29 cellular contexts compared by ENCODE assay signal in the genomic region with DNA sequence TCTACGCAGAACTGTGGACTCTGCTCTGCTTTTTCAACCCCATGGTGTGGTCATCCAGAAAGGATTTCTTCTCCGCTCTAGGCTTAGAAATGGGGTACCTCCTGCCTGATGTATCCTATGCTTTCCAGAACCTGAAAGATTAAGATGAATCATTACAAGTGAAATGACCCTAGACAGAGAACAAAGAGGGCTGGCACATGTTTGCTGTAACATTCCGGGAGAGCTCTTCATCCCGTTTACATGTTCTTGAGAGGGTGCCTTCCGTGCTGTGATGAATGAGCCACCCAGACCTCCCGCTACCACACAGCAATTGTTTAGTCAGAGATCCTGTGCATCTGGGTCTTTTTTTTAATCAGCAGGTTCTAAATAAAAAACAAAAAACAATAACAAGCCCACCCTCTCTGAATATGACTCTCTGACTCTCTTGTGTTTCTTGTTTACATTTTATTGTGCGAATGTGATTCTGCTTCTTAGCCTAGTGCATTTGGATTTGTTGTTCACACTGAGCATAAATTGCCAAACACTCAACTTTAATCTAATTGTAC.
DNase-seq lines count a peak whose midpoint lies in the region; ATAC-seq, FAIRE-seq and TF ChIP-seq lines count a peak whose summit lies in the region.
"Had no signal": no experiment of that assay in that cellular context is flagged by ENCODE, and none has a peak within 500 bp of the region (broad histone marks: within the 10 kb centered on the region; RNA-seq: fewer than 3 reads in every experiment).

No MANE protein-coding gene starts in this region.

- H3K4me3 ChIP-seq in A549 (no peak overlapping the region), K562 (no peak overlapping the region), kidney (ENCODE audit: low read length in 2 of 2) (no peak overlapping the region), transverse colon (no peak overlapping the region)
- H3K4me3 ChIP-seq: adrenal gland, dorsolateral prefrontal cortex, HAP-1, right atrium auricular region, stomach, tibial nerve had no signal

- H3K4me1 ChIP-seq in A549 (peaks cover 56% of the 10 kb centered on the region), K562 (replicated peaks in 1 of 2; ENCODE audit: control insufficient read depth in 2 of 2, insufficient read depth in 2 of 2, low read length in 2 of 2) (no peaks in the 10 kb centered on the region), kidney (ENCODE audit: control insufficient read depth in 1 of 2, insufficient read depth in 1 of 2, low read depth in 1 of 2, low read length in 2 of 2) (peaks cover 25 to 50% of the 10 kb centered on the region in 2 donors), transverse colon (peaks cover 0 to 5% (median 0%) of the 10 kb centered on the region in 4 donors)
- H3K4me1 ChIP-seq: HAP-1 had no signal

- no TSS peak for BruUV-seq in K562 (replicated peaks; lab: Mats Ljungman, UMichigan)

- H3K27me3 ChIP-seq in K562 (ENCODE audit: control insufficient read depth in 2 of 2, insufficient read depth in 2 of 2, low read length in 2 of 2) (no peaks in the 10 kb centered on the region), transverse colon (no peaks in the 10 kb centered on the region)
- H3K27me3 ChIP-seq: adrenal gland, dorsolateral prefrontal cortex, right atrium auricular region, stomach, tibial nerve had no signal

- ATAC-seq in A549 (no peak), K562 (no peak), HG03442 (IDR thresholded peaks at IDR 0.05; ENCODE audit: unreplicated experiment) (no peak)
- ATAC-seq: left colon had no signal

- H3K79me2 ChIP-seq in K562 (ENCODE audit: control insufficient read depth, insufficient read depth, low read length), result no peaks in the 10 kb centered on the region

- H3K4me3 Mint-ChIP-seq in T-helper 2 cell treated with Interferon-gamma antibody and Interleukin-4, amounts not matched to agents 5 μg/mL and 100 μg/mL, for 36 hours, result no peak overlapping the region
- H3K4me3 Mint-ChIP-seq: memory B cell had no signal

- H3K27ac ChIP-seq in A549 (peak overlapping the region; percentile 90; a peak in 5 of 6 replicates), K562 (ENCODE audit: extremely low read depth, low read depth, low read length) (no peak overlapping the region), kidney (ENCODE audit: low read depth in 2 of 2, low read length in 2 of 2) (peak overlapping the region; percentile 53 to 89), transverse colon (no peak overlapping the region)
- H3K27ac ChIP-seq: adrenal gland, epithelial cell of prostate, right atrium auricular region, tibial nerve had no signal

- no peak for FAIRE-seq in A549 (lab: Jason Lieb, UNC)
- peak; percentile 48 for FAIRE-seq in K562 (lab: Jason Lieb, UNC)
- FAIRE-seq in kidney (lab: Jason Lieb, UNC), result no peak
- FAIRE-seq: frontal cortex, GM18507 had no signal

- no peaks in the 10 kb centered on the region for H3K9me3 Mint-ChIP-seq in T-helper 2 cell treated with Interferon-gamma antibody and Interleukin-4, amounts not matched to agents 5 μg/mL and 100 μg/mL, for 36 hours
- H3K9me3 Mint-ChIP-seq: memory B cell had no signal

- H4K20me1 ChIP-seq in K562 (replicated peaks; ENCODE audit: control insufficient read depth, insufficient read depth, low read length), result no peaks in the 10 kb centered on the region

- H2AFZ ChIP-seq in K562 (ENCODE audit: low read depth, low read length), result no peak overlapping the region

- H3K36me3 ChIP-seq in K562 (ENCODE audit: control insufficient read depth, insufficient read depth, low read length), result no peaks in the 10 kb centered on the region
- H3K36me3 ChIP-seq in kidney (ENCODE audit: control insufficient read depth in 1 of 2, insufficient read depth in 2 of 2, low read length in 2 of 2), result no peaks in the 10 kb centered on the region
- no peaks in the 10 kb centered on the region for H3K36me3 ChIP-seq in transverse colon
- H3K36me3 ChIP-seq: adrenal gland, HAP-1, right atrium auricular region, stomach, tibial nerve had no signal

- H3K27me3 Mint-ChIP-seq in T-helper 2 cell treated with Interferon-gamma antibody and Interleukin-4, amounts not matched to agents 5 μg/mL and 100 μg/mL, for 36 hours (ENCODE audit: low read depth), result peaks cover 3% of the 10 kb centered on the region

- H3K36me3 Mint-ChIP-seq in T-helper 2 cell treated with Interferon-gamma antibody and Interleukin-4, amounts not matched to agents 5 μg/mL and 100 μg/mL, for 36 hours (ENCODE audit: low read depth), result no peaks in the 10 kb centered on the region
- H3K36me3 Mint-ChIP-seq: memory B cell had no signal

- in situ Hi-C loops in K562 (cut with MboI), result no loop called here
- in situ Hi-C loops in transverse colon (cut with MboI; ENCODE audit: low pct_ligation_motif_present in 1 of 4, low pct_unique_long_range_greater_than_20kb in 1 of 4, low sequenced_read_pairs in 3 of 4), result loop anchor here in 2 of 4 donors (25.0 kb wide), 1 partner anchor 237 kb away; no protein-coding TSS in a partner anchor

- WGBS in A549 (ENCODE audit: missing lambda C conversion rate), result 78% methylated on average over 7 of the region's 7 CpGs
- 2% methylated on average over 7 of the region's 7 CpGs for WGBS in K562 (ENCODE audit: insufficient coverage, low coverage, missing lambda C conversion rate)
- WGBS in transverse colon (ENCODE audit: low coverage in 1 of 2), 2 donors, result 73 to 75% methylated on average over 3 to 7 of the region's 7 CpGs

- TF ChIP-seq CTCF in A549 (IDR thresholded peaks at IDR 0.05), result no peak
- TF ChIP-seq CTCF in K562 (IDR thresholded peaks at IDR 0.05 in 2 of 3, conservative IDR thresholded peaks at IDR 0.05 in 1 of 3; ENCODE audit: insufficient read depth in 2 of 3, low read depth in 1 of 3, low read length in 3 of 3), result no peak
- TF ChIP-seq CTCF in kidney (IDR thresholded peaks at IDR 0.05; ENCODE audit: borderline replicate concordance, extremely low read depth, insufficient read depth), result no peak
- TF ChIP-seq CTCF in transverse colon (IDR thresholded peaks at IDR 0.05), result no peak

- H3K9me3 ChIP-seq in A549, result no peaks in the 10 kb centered on the region; the same call in 2 of the 3 replicates
- H3K9me3 ChIP-seq in K562 (replicated peaks; ENCODE audit: control insufficient read depth, insufficient read depth, low read depth, low read length), result no peaks in the 10 kb centered on the region
- no peaks in the 10 kb centered on the region for H3K9me3 ChIP-seq in kidney (ENCODE audit: control insufficient read depth in 1 of 2, low read length in 2 of 2)
- no peaks in the 10 kb centered on the region for H3K9me3 ChIP-seq in transverse colon
- H3K9me3 ChIP-seq: adrenal gland, HAP-1, right atrium auricular region, stomach, tibial nerve had no signal

- H3K9ac ChIP-seq in K562 (ENCODE audit: insufficient read depth in 1 of 2, low read depth in 2 of 2, low read length in 2 of 2) (no peak overlapping the region), kidney (ENCODE audit: low read length in 2 of 2) (no peak overlapping the region)

- DNase-seq in A549 (ENCODE audit: low read depth in 1 of 2, low spot score in 1 of 2) (no peak), LHCN-M2 (ENCODE audit: low read depth) (peak; percentile 63), K562 (ENCODE audit: extremely low read depth in 1 of 4, low spot score in 3 of 4) (no peak), kidney (no peak), GDM1 (lab: John Stamatoyannopoulos, UW) (no peak), transverse colon (no peak)
- DNase-seq in T-helper 2 cell treated with Interferon-gamma antibody and Interleukin-4, amounts not matched to agents 5 μg/mL and 100 μg/mL, for 36 hours (ENCODE audit: low spot score), result no peak
- DNase-seq: activated CD4-positive, alpha-beta T cell treated with anti-CD3 and anti-CD28 coated beads for 1 hour; activated gamma-delta T cell treated with Interleukin-2 at 50 U/mL for 16 hours; activated T-cell treated with anti-CD3 and anti-CD28 coated beads, Interleukin-2, amount 50 U/mL, for 1 hour; adrenal gland; caudate nucleus; dorsolateral prefrontal cortex; KBM-7; left colon; NCI-H1694; NCI-H82; occipital lobe; SHP77; stimulated activated CD4-positive, alpha-beta T cell treated with anti-CD3 and anti-CD28 coated beads, Interleukin-12 subunit alpha, Interleukin-12 subunit beta, amount 100 ng/mL, for 4 hours; stomach had no signal

- H3K4me1 Mint-ChIP-seq in T-helper 2 cell treated with Interferon-gamma antibody and Interleukin-4, amounts not matched to agents 5 μg/mL and 100 μg/mL, for 36 hours (ENCODE audit: low read depth), result peaks cover 4% of the 10 kb centered on the region
- H3K4me1 Mint-ChIP-seq: memory B cell had no signal

- TF ChIP-seq RAD21 in A549 (conservative IDR thresholded peaks at IDR 0.05 in 1 of 2, IDR thresholded peaks at IDR 0.05 in 1 of 2) (no peak), K562 (CRISPR knock-in tag; conservative IDR thresholded peaks at IDR 0.05 in 1 of 2, IDR thresholded peaks at IDR 0.05 in 1 of 2) (no peak)

- TF ChIP-seq POLR2A in A549 (IDR thresholded peaks at IDR 0.05; ENCODE audit: low read length) (no peak), K562 (conservative IDR thresholded peaks at IDR 0.05) (no peak), transverse colon (IDR thresholded peaks at IDR 0.05) (no peak)

- H3K9me1 ChIP-seq in K562 (ENCODE audit: control insufficient read depth, insufficient read depth, low read length), result no peaks in the 10 kb centered on the region

- H3K4me2 ChIP-seq in A549, result no peak overlapping the region
- no peak overlapping the region for H3K4me2 ChIP-seq in K562 (ENCODE audit: insufficient read depth, low read length)

- intact Hi-C loops in K562 (cut with micrococcal nuclease) (no loop called here), kidney (cut with DNase I) (loop anchor here (10.0 kb wide), 1 partner anchor 90 kb away; the partner anchor contains the start of gene VCAM1), transverse colon (cut with DNase I; ENCODE audit: low total_unique reads) (no loop called here)

- CTCF ChIA-PET in A549 (lab: Yijun Ruan, JAX), result no interaction called here
- CTCF ChIA-PET in K562 (lab: Yijun Ruan, JAX; ENCODE audit: low intra/inter-chr PET ratio), result no interaction called here

- TF ChIP-seq EP300 in A549 (IDR thresholded peaks at IDR 0.05) (no peak), K562 (IDR thresholded peaks at IDR 0.05; ENCODE audit: low read length) (no peak), transverse colon (IDR thresholded peaks at IDR 0.05; ENCODE audit: low read depth) (no peak)

- H3K27ac Mint-ChIP-seq in T-helper 2 cell treated with Interferon-gamma antibody and Interleukin-4, amounts not matched to agents 5 μg/mL and 100 μg/mL, for 36 hours, result no peak overlapping the region
- H3K27ac Mint-ChIP-seq: memory B cell had no signal

- POLR2A ChIA-PET in A549 (lab: Yijun Ruan, JAX) (no interaction called here), K562 (lab: Yijun Ruan, JAX) (no interaction called here)

TF ChIP-seq in A549, 52 proteins besides CTCF, POLR2A, EP300 and RAD21:
- no peak for TF ChIP-seq MYC (IDR thresholded peaks at IDR 0.05; ENCODE audit: borderline replicate concordance, low read length)
- TF ChIP-seq TP53 (CRISPR knock-in tag; IDR thresholded peaks at IDR 0.05), result no peak
- no peak for TF ChIP-seq ZC3H11A (IDR thresholded peaks at IDR 0.05)
- no peak for TF ChIP-seq CHD2 (IDR thresholded peaks at IDR 0.05; ENCODE audit: low read length, partially characterized antibody)

TF ChIP-seq in K562, 482 proteins besides CTCF, POLR2A, EP300 and RAD21 (continues in another document):
- no peak for TF ChIP-seq ZNF347 (CRISPR knock-in tag; IDR thresholded peaks at IDR 0.05; ENCODE audit: low read depth)
- TF ChIP-seq ZFPM2 (CRISPR knock-in tag; IDR thresholded peaks at IDR 0.05), result no peak

Comparison
In these comparisons a context has a peak if more than half of its experiments do, and no peak if none do; other contexts are left out.
1. H3K27ac ChIP-seq: peak in A549 (2 of 2) and kidney (2 of 2); none in K562 (single experiment) and transverse colon (0 of 4).